In the genomic region with DNA sequence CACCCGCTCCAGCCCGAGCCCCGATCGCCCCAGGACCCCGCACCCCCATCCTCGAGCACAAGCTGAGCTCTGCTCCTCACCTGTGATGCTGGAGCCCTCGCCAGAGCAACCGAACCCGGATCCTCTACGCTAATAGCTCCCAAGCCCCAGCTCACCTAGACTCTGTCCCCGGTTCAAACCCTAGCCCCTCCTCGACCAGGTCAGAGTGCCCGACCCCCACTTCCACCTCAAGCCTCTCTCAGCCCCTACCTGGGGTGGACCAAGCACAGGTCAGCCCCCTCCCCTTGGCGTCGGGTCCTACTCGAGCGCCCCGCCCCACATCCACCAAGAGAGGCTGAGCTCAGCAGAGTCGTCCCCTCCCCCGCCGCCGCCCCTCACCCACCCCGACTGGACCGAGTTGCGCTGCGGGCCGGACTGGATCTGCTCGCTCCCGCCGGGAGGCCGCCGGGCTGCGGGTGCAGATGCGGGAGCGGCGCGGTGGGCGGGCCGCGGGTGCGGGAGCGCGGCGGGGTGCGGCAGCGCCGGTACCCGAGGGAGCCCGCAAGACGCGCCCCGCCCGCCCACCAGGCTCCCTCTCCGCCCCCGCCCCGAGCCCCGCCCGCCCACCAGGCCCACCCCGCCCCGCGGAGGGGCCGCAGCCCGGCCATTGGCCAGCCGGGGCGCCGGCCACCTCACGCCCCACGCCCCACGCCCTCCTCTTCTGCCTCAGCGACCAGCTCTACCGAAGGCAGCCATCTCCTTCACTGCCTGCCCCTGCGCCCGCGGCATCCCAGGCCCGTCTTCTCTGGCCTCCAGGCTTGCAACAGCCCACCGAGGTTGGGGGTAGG, we compare ENCODE assay signal across 8 cellular contexts. TPM values are rescaled to one million over a fixed set of nuclear protein-coding genes. Genes with fewer than 3 reads are reported as not detected.
A peak's percentile ranks its signal among the peaks of the same experiment; 100 is the strongest.
DNase-seq lines count a peak whose midpoint lies in the region; ATAC-seq and TF ChIP-seq lines count a peak whose summit lies in the region.

No MANE protein-coding gene starts in this region.

- no peak for ATAC-seq in HG03354 (IDR thresholded peaks at IDR 0.05; ENCODE audit: poor library complexity, severe bottlenecking, unreplicated experiment)

- H3K4me1 ChIP-seq in breast epithelium: no peaks in the 10 kb centered on the region
- peaks cover 0 to 25% (median 18%) of the 10 kb centered on the region in 6 donors for H3K4me1 ChIP-seq in spleen

- intact Hi-C loops in breast epithelium (cut with DNase I; ENCODE audit: low total_unique reads): no loop called here
- intact Hi-C loops in spleen (cut with DNase I; ENCODE audit: low total_unique reads): no loop called here

- peaks cover 0 to 21% of the 10 kb centered on the region in 2 donors for H3K27me3 ChIP-seq in breast epithelium
- H3K27me3 ChIP-seq in spleen (replicated peaks in 1 of 7): peaks cover 2 to 81% (median 29%) of the 10 kb centered on the region in 7 donors

- 2 to 5% (median 4%) methylated on average over 14 to 75 of the region's 76 CpGs for WGBS in spleen, 5 donors

- H3K36me3 ChIP-seq in breast epithelium: no peaks in the 10 kb centered on the region
- H3K36me3 ChIP-seq in spleen: no peaks in the 10 kb centered on the region

- H3K4me3 ChIP-seq in breast epithelium (peak overlapping the region; percentile 50 to 80 (median 57)), spleen (peak overlapping the region; percentile 25 to 72 (median 39))

- TF ChIP-seq CTCF in breast epithelium (IDR thresholded peaks at IDR 0.05) (no peak), spleen (IDR thresholded peaks at IDR 0.05 in 8 of 11, conservative IDR thresholded peaks at IDR 0.05 in 3 of 11) (no peak)

- DNase-seq in Ammon's horn (ENCODE audit: low spot score) (peak; percentile 51), HuH-7 (ENCODE audit: low spot score) (peak; percentile 89), breast epithelium (ENCODE audit: low spot score in 2 of 2) (no peak), iris pigment epithelial cell (ENCODE audit: low read depth) (peak; percentile 45), spleen (no peak), globus pallidus (ENCODE audit: low spot score) (no peak)
- DNase-seq in stimulated activated naive CD4-positive, alpha-beta T cell treated with Interleukin-2 at 50 U/mL for 16 hours (lab: John Stamatoyannopoulos, UW): no peak

- H3K9me3 ChIP-seq in breast epithelium (no peaks in the 10 kb centered on the region), spleen (no peaks in the 10 kb centered on the region)

- H3K27ac ChIP-seq in breast epithelium (peak overlapping the region; percentile 81 to 84), spleen (peak overlapping the region in 6 of 8 donors; percentile 60 to 70 (median 66))

- TF ChIP-seq POLR2A in breast epithelium (IDR thresholded peaks at IDR 0.05) (no peak), spleen (IDR thresholded peaks at IDR 0.05) (no peak)

RNA-seq across cellular contexts. Expression of a gene that starts 0.6 kb away (rescaled TPM):
- 10 to 100 TPM; 18.2 to 88.5 (median 87.1) TPM for total RNA-seq in breast epithelium
- 100 to 1,000 TPM in 1 of 7 donors, 10 to 100 TPM in 6; 26.9 to 111 (median 53.2) TPM for total RNA-seq in spleen
- 10 to 100 TPM in 2 of 3 donors, 1 to 10 TPM in 1; 8.6 to 14.2 (median 12.3) TPM for polyA plus RNA-seq in spleen

Comparison
In these comparisons a context has a peak if more than half of its experiments do, and no peak if none do; other contexts are left out.
1. DNase-seq: peak in Ammon's horn (single experiment), HuH-7 (single experiment) and iris pigment epithelial cell (single experiment); none in breast epithelium (0 of 2), spleen (single experiment), globus pallidus (single experiment) and stimulated activated naive CD4-positive, alpha-beta T cell treated with Interleukin-2 at 50 U/mL for 16 hours (single experiment).